Comparison of ENCODE assay signal across 12 cellular contexts in the genomic region with DNA sequence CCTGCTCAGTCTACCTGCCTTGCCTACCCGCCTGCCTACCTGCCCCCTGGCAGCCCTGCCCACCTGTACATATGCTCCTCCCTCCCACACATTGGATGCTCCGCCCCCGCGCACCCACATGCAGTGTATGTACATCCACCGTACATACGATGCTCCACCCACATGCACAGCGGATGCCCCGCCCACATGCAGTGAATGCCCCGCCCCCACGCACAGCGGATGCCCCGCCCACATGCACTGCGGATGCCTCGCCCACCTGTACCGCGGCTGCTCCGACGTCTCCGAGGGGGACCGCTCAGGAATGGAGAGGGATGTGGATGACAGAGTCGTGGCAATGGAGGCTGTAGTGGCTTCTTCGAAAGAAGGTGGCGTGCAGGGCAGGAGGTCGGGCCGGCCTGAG.
DNase-seq lines count a peak whose midpoint lies in the region; ATAC-seq and TF ChIP-seq lines count a peak whose summit lies in the region.
"Had no signal": no experiment of that assay in that cellular context is flagged by ENCODE, and none has a peak within 500 bp of the region (broad histone marks: within the 10 kb centered on the region; RNA-seq: fewer than 3 reads in every experiment).

No MANE protein-coding gene starts in this region.

- H3K36me3 ChIP-seq in adipocyte (ENCODE audit: control insufficient read depth, insufficient read depth, low read length, severe bottlenecking) = peaks cover 42% of the 10 kb centered on the region

- H3K4me3 ChIP-seq in adipocyte (ENCODE audit: low read length) = no peak overlapping the region

- no peaks in the 10 kb centered on the region for H3K9me3 ChIP-seq in adipocyte (ENCODE audit: control insufficient read depth, low read length)

- no peak for ATAC-seq in GM18520 (IDR thresholded peaks at IDR 0.05; ENCODE audit: unreplicated experiment)
- no peak for ATAC-seq in GM18505 (IDR thresholded peaks at IDR 0.05; ENCODE audit: unreplicated experiment)

- peaks cover 3% of the 10 kb centered on the region for H3K4me1 ChIP-seq in adipocyte (ENCODE audit: control insufficient read depth, insufficient read depth, low read length)

- H3K9ac ChIP-seq in adipocyte (ENCODE audit: low read length) = no peak overlapping the region

- DNase-seq in NCI-H82 (lab: John Stamatoyannopoulos, UW) (peak; percentile 28), NCI-H82 treated with DMSO at 0.1 percent for 48 hours (lab: John Stamatoyannopoulos, UW; ENCODE audit: unreplicated experiment) (no peak), NCI-H526 (lab: John Stamatoyannopoulos, UW) (peak; percentile 88 to 93), adipocyte (ENCODE audit: low read depth) (peak; percentile 10), medulla oblongata (ENCODE audit: extremely low spot score) (no peak)
- peak; percentile 18 for DNase-seq in stimulated activated CD4-positive, alpha-beta T cell treated with anti-CD3 and anti-CD28 coated beads, Interleukin-1b, Interleukin-23, amount 100 ng/mL, for 48 hours
- DNase-seq: ACHN; activated CD4-positive, CD25-positive, alpha-beta regulatory T cell; IMR-90; NCI-H2081 had no signal

- no peak for TF ChIP-seq POLR2A in GM18505 (IDR thresholded peaks at IDR 0.05; ENCODE audit: borderline replicate concordance, extremely low read depth, insufficient read depth, insufficient read length)

- no peaks in the 10 kb centered on the region for H3K27me3 ChIP-seq in adipocyte (replicated peaks; ENCODE audit: control insufficient read depth, insufficient read depth, low read length)

Comparison
In these comparisons a context has a peak if more than half of its experiments do, and no peak if none do; other contexts are left out.
1. DNase-seq: peak in NCI-H82 (single experiment), NCI-H526 (2 of 2), adipocyte (single experiment) and stimulated activated CD4-positive, alpha-beta T cell treated with anti-CD3 and anti-CD28 coated beads, Interleukin-1b, Interleukin-23, amount 100 ng/mL, for 48 hours (single experiment); none in NCI-H82 treated with DMSO at 0.1 percent for 48 hours (single experiment) and medulla oblongata (single experiment).